ENCODE assay signal across 9 cellular contexts in the genomic region with DNA sequence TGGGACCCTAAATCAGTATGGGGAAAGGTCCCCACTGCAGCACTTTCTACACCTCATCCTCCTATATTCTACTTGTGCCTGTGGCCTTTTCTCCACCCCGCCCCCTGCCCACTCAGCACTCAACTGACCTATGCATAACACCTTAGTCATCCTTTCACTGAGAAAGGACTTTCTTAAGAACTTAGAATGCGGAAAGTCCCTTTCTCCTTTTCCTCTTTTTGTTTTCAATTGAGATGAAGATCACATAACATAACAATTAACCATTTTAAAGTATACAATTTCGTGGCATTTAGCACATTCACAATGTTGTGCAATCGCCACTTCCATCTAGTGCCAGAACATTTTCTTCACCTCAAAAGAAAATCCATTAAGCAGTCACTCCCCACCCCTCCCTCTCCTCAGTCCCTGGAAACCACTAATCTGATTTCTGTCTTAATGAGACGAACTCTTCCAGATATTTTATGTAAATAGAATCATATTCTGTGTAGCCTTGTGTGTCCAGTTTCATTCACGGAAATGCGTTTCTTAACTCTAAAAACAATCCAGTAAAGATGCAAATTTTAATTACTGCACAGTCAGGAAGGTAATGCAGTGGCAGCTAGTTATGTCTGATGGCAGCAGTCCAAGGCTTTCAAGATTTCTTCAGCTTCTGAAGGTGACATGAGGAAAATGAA. TPM values are rescaled to one million over a fixed set of nuclear protein-coding genes. Genes with fewer than 3 reads are reported as not detected.
DNase-seq lines count a peak whose midpoint lies in the region; ATAC-seq, FAIRE-seq and TF ChIP-seq lines count a peak whose summit lies in the region.
"Had no signal": no experiment of that assay in that cellular context is flagged by ENCODE, and none has a peak within 500 bp of the region (broad histone marks: within the 10 kb centered on the region; RNA-seq: fewer than 3 reads in every experiment).

No MANE protein-coding gene starts in this region.

- H3K9me3 Mint-ChIP-seq in effector memory CD8-positive, alpha-beta T cell: no peaks in the 10 kb centered on the region

- peak; percentile 91 for FAIRE-seq in H54 (lab: Jason Lieb, UNC)

- BruUV-seq in PC-3 (replicated peaks; lab: Mats Ljungman, UMichigan): no TSS peak

- TF ChIP-seq POLR2A in H54 (IDR thresholded peaks at IDR 0.05; ENCODE audit: low read depth, low read length): no peak

- peak overlapping the region; percentile 63 for H3K4me3 ChIP-seq in PC-3 (ENCODE audit: low read length)
- H3K4me3 ChIP-seq in ascending aorta: no peak overlapping the region
- H3K4me3 ChIP-seq: SK-N-MC had no signal

- no peaks in the 10 kb centered on the region for H3K9me2 ChIP-seq in PC-3 (replicated peaks; ENCODE audit: low read length)

- H2AFZ ChIP-seq in PC-3 (ENCODE audit: low read length): peak overlapping the region; percentile 78

- H3K4me2 ChIP-seq in PC-3 (ENCODE audit: low read length): peak overlapping the region; percentile 85

- intact Hi-C loops in PC-3 (cut with micrococcal nuclease) (loop anchor here (10.0 kb wide), 1 partner anchor 363 kb away; a partner anchor contains a TSS), ascending aorta (cut with DNase I) (no loop called here)

- H3K4me1 Mint-ChIP-seq in effector memory CD8-positive, alpha-beta T cell (ENCODE audit: low read depth in 2 of 2): peaks cover 3 to 8% of the 10 kb centered on the region in 2 donors

- DNase-seq in H54 (ENCODE audit: insufficient read length, low spot score) (peak; percentile 31), PC-3 (peak; percentile 77), ascending aorta (ENCODE audit: low spot score in 2 of 2) (no peak)
- DNase-seq in effector memory CD8-positive, alpha-beta T cell: no peak
- peak; percentile 55 to 64 for DNase-seq in stimulated activated CD4-positive, alpha-beta T cell treated with anti-CD3 and anti-CD28 coated beads, Interleukin-15, amount 100 ng/mL, for 48 hours (ENCODE audit: low read depth in 2 of 2)

- H3K27me3 Mint-ChIP-seq in effector memory CD8-positive, alpha-beta T cell: no peaks in the 10 kb centered on the region

- H3K27ac ChIP-seq in PC-3 (ENCODE audit: low read length): peak overlapping the region; percentile 71
- H3K27ac ChIP-seq in ascending aorta: no peak overlapping the region
- H3K27ac ChIP-seq: SK-N-MC had no signal

- CTCF ChIA-PET in PC-3 (lab: Charles Lee): no interaction called here

- H3K9ac ChIP-seq in ES-I3 (ENCODE audit: low read depth, low read length) (peak overlapping the region; percentile 28), PC-3 (ENCODE audit: low read length) (peak overlapping the region; percentile 16; the same call in 1 of the 2 replicates)

- no peak for TF ChIP-seq CTCF in PC-3 (conservative IDR thresholded peaks at IDR 0.05; ENCODE audit: low read depth, low read length)
- no peak for TF ChIP-seq CTCF in ascending aorta (IDR thresholded peaks at IDR 0.05)

- H3F3A ChIP-seq in PC-3 (ENCODE audit: low read length, unreplicated experiment): no peaks in the 10 kb centered on the region

- no peaks in the 10 kb centered on the region for H3K9me3 ChIP-seq in ES-I3 (ENCODE audit: control insufficient read depth, insufficient read depth, low read length)
- no peaks in the 10 kb centered on the region for H3K9me3 ChIP-seq in PC-3 (ENCODE audit: low read length)
- H3K9me3 ChIP-seq in ascending aorta: no peaks in the 10 kb centered on the region

- POLR2A ChIA-PET in PC-3 (lab: Charles Lee; ENCODE audit: unreplicated experiment): no interaction called here

- ATAC-seq in PC-3: peak; percentile 91
- ATAC-seq in effector memory CD8-positive, alpha-beta T cell (replicated peaks): no peak
- no peak for ATAC-seq in GM19328 (IDR thresholded peaks at IDR 0.05; ENCODE audit: unreplicated experiment)
- ATAC-seq in HG03097 (IDR thresholded peaks at IDR 0.05; ENCODE audit: low FRiP score, unreplicated experiment): no peak

- no peaks in the 10 kb centered on the region for H3K27me3 ChIP-seq in PC-3 (ENCODE audit: low read length)
- no peaks in the 10 kb centered on the region for H3K27me3 ChIP-seq in ascending aorta

- no peaks in the 10 kb centered on the region for H3K79me2 ChIP-seq in PC-3 (ENCODE audit: low read length)

- no peaks in the 10 kb centered on the region for H4K20me1 ChIP-seq in PC-3 (ENCODE audit: low read length)

- peaks cover 5% of the 10 kb centered on the region for H3K36me3 Mint-ChIP-seq in effector memory CD8-positive, alpha-beta T cell (ENCODE audit: insufficient read depth)

- H3K4me1 ChIP-seq in ES-I3 (ENCODE audit: insufficient read depth, low read length): peaks cover 21% of the 10 kb centered on the region
- H3K4me1 ChIP-seq in PC-3 (ENCODE audit: insufficient read depth, low read length): peaks cover 22% of the 10 kb centered on the region
- H3K4me1 ChIP-seq in ascending aorta: no peaks in the 10 kb centered on the region

- peak overlapping the region; percentile 5 to 66 for H3K27ac Mint-ChIP-seq in effector memory CD8-positive, alpha-beta T cell

- H3K36me3 ChIP-seq in ES-I3 (ENCODE audit: insufficient read depth, low read length) (no peaks in the 10 kb centered on the region), PC-3 (ENCODE audit: low read depth, low read length) (no peaks in the 10 kb centered on the region), ascending aorta (no peaks in the 10 kb centered on the region)

- H3K4me3 Mint-ChIP-seq in effector memory CD8-positive, alpha-beta T cell: no peak overlapping the region

RNA-seq across cellular contexts. Expression of a gene that starts 41.7 kb away (rescaled TPM):
- 3.5 and 4.8 TPM in 2 replicates for total RNA-seq in PC-3 (2014; rRNA removed)
- total RNA-seq in ascending aorta: 10.5 TPM

Comparison
In these comparisons a context has a peak if more than half of its experiments do, and no peak if none do; other contexts are left out.
1. DNase-seq: peak in H54 (single experiment), PC-3 (single experiment) and stimulated activated CD4-positive, alpha-beta T cell treated with anti-CD3 and anti-CD28 coated beads, Interleukin-15, amount 100 ng/mL, for 48 hours (2 of 2); none in effector memory CD8-positive, alpha-beta T cell (0 of 3) and ascending aorta (0 of 2).